8 cellular contexts compared by ENCODE assay signal in the genomic region with DNA sequence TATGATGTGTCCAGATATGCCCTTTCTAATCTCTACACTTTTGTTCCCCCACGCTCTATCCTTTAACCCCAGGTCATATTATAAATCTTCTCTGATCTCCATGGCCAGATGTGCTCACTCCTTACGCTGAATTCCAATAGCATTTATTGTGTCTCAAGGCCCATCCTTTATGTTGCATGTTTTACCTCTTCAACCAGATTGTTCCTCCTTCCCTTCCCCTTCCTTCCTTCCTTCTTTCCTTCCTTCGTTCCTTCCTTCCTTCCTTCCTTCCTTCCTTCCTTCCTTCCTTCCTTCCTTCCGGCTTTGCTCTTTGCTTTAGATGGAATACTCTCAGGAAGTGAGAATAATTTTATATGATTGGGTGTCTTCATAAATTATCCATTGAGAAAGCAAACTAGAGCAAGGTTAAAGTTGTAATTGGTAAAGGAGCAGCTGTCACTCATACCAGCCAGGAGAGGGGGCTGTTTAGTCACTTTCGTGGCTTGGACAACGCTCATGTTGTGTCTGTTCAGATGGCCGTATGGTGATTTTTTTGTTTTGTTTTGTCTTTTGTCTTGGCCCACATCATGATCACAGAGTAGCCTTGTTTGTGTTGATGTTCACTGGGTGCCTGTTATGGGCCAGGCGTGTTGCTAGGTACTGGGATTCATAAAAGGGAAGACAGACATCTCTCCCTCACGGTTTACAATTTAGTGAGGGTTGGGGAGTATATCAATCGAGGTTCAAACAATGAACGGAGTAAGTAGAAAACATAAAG.
DNase-seq lines count a peak whose midpoint lies in the region; ATAC-seq and TF ChIP-seq lines count a peak whose summit lies in the region.

No MANE protein-coding gene starts in this region.

- H3K9me3 ChIP-seq in Panc1 (ENCODE audit: control insufficient read depth, insufficient read depth, low read depth, low read length) = no peaks in the 10 kb centered on the region

- H3K9me3 Mint-ChIP-seq in mesothelial cell of epicardium = no peaks in the 10 kb centered on the region

- intact Hi-C loops in Panc1 (cut with micrococcal nuclease; ENCODE audit: unreplicated experiment) = no loop called here

- H3K4me3 ChIP-seq in Panc1 (ENCODE audit: low read depth in 2 of 2, low read length in 2 of 2) = no peak overlapping the region
- no peak overlapping the region for H3K4me3 ChIP-seq in fibroblast of the aortic adventitia (ENCODE audit: low read depth, low read length)
- no peak overlapping the region for H3K4me3 ChIP-seq in retinal pigment epithelial cell (ENCODE audit: low read length)

- in situ Hi-C loops in Panc1 (cut with HindIII; ENCODE audit: low pct_unique_long_range_greater_than_20kb, low sequenced_read_pairs) = no loop called here

- H3K27me3 Mint-ChIP-seq in mesothelial cell of epicardium (ENCODE audit: low read depth) = no peaks in the 10 kb centered on the region

- CTCF ChIA-PET in Panc1 (lab: Charles Lee) = no interaction called here

- no peaks in the 10 kb centered on the region for H3K27me3 ChIP-seq in Panc1 (ENCODE audit: control insufficient read depth, insufficient read depth, low read length)

- no peaks in the 10 kb centered on the region for H3K36me3 ChIP-seq in Panc1 (ENCODE audit: control insufficient read depth, insufficient read depth, low read length)

- no peak overlapping the region for H3K27ac Mint-ChIP-seq in mesothelial cell of epicardium

- ATAC-seq in HG03103 (IDR thresholded peaks at IDR 0.05; ENCODE audit: low read depth, unreplicated experiment) = peak; percentile 66
- no peak for ATAC-seq in Panc1
- ATAC-seq in HG02970 (IDR thresholded peaks at IDR 0.05; ENCODE audit: low FRiP score, unreplicated experiment) = no peak

- H3K4me1 ChIP-seq in Panc1 (ENCODE audit: control insufficient read depth, insufficient read depth, low read length) = no peaks in the 10 kb centered on the region

- H3K27ac ChIP-seq in Panc1 (ENCODE audit: low read length) = no peak overlapping the region

- no peaks in the 10 kb centered on the region for H3K36me3 Mint-ChIP-seq in mesothelial cell of epicardium

- H3K4me3 Mint-ChIP-seq in mesothelial cell of epicardium = no peak overlapping the region

- TF ChIP-seq CTCF in Panc1 (IDR thresholded peaks at IDR 0.05) = peak; percentile 65
- peak; percentile 40 for TF ChIP-seq CTCF in fibroblast of the aortic adventitia (IDR thresholded peaks at IDR 0.05; ENCODE audit: insufficient read depth, low read length)
- TF ChIP-seq CTCF in retinal pigment epithelial cell (conservative IDR thresholded peaks at IDR 0.05; ENCODE audit: low read depth, low read length) = peak; percentile 69
- no peak for TF ChIP-seq CTCF in mesothelial cell of epicardium (IDR thresholded peaks at IDR 0.05; ENCODE audit: unreplicated experiment)

- POLR2A ChIA-PET in Panc1 (lab: Charles Lee) = no interaction called here

- DNase-seq in DMS 273 (lab: John Stamatoyannopoulos, UW; ENCODE audit: unreplicated experiment) (peak; percentile 77), DMS 273 treated with DMSO at 0.1 percent for 48 hours (lab: John Stamatoyannopoulos, UW) (no peak), Panc1 (ENCODE audit: low read depth, low spot score) (peak; percentile 22), fibroblast of the aortic adventitia (ENCODE audit: low read depth) (peak; percentile 34), retinal pigment epithelial cell (ENCODE audit: low read depth) (no peak), mesothelial cell of epicardium (ENCODE audit: low spot score in 2 of 2, unreplicated experiment in 2 of 2) (no peak)

- no TSS peak for BruUV-seq in Panc1 (replicated peaks; lab: Mats Ljungman, UMichigan)

- H3K4me1 Mint-ChIP-seq in mesothelial cell of epicardium = peaks cover 1% of the 10 kb centered on the region

Comparison
In these comparisons a context has a peak if more than half of its experiments do, and no peak if none do; other contexts are left out.
1. DNase-seq: peak in DMS 273 (single experiment), Panc1 (single experiment) and fibroblast of the aortic adventitia (single experiment); none in DMS 273 treated with DMSO at 0.1 percent for 48 hours (single experiment), retinal pigment epithelial cell (single experiment) and mesothelial cell of epicardium (0 of 2).